ENCODE assay signal across 16 cellular contexts in the genomic region with DNA sequence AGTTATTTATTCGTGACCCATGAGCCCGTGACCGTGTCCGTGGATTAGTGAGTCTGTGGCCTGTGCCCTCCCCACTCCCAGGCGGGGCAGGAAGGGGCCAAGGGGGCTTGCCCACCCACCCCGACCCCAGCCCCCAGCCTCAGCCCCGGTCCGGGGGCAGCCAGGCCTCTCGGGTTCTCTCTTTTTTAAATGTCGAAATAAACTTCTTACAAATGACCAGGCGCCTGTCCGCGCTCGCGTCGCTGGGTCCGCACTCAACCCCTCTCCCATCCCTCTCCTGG. TPM values are rescaled to one million over a fixed set of nuclear protein-coding genes. Genes with fewer than 3 reads are reported as not detected.
DNase-seq lines count a peak whose midpoint lies in the region; ATAC-seq and TF ChIP-seq lines count a peak whose summit lies in the region.
"Had no signal": no experiment of that assay in that cellular context is flagged by ENCODE, and none has a peak within 500 bp of the region (broad histone marks: within the 10 kb centered on the region; RNA-seq: fewer than 3 reads in every experiment).

No MANE protein-coding gene starts in this region.

- H3K4me3 ChIP-seq in hepatocyte: no peak overlapping the region
- peak overlapping the region; percentile 46 for H3K4me3 ChIP-seq in neural progenitor cell
- no peak overlapping the region for H3K4me3 ChIP-seq in heart left ventricle

- DNase-seq in Calu3 (no peak), hepatocyte (ENCODE audit: low spot score) (no peak), neural progenitor cell (ENCODE audit: low spot score) (peak; percentile 34), DMS53 treated with DMSO at 0.1 percent for 48 hours (lab: John Stamatoyannopoulos, UW; ENCODE audit: unreplicated experiment) (no peak), dedifferentiated amniotic fluid mesenchymal stem cell (ENCODE audit: extremely low spot score) (no peak), heart left ventricle (no peak), KBM-7 (no peak)
- DNase-seq: DMS79 treated with DMSO at 0.1 percent for 48 hours, GF-D8, GOT3, NCI-H1417 treated with DMSO at 0.1 percent for 48 hours, NCI-H2029, NCI-H510A, SHP77 treated with DMSO at 0.1 percent for 48 hours had no signal

- H3K27ac ChIP-seq in hepatocyte: no peak overlapping the region
- H3K27ac ChIP-seq in neural progenitor cell: no peak overlapping the region
- no peak overlapping the region for H3K27ac ChIP-seq in heart left ventricle

- peak overlapping the region; percentile 65 for H3K4me2 ChIP-seq in hepatocyte
- peak overlapping the region; percentile 76 for H3K4me2 ChIP-seq in neural progenitor cell

- H3K9me2 ChIP-seq in hepatocyte (replicated peaks; ENCODE audit: insufficient read depth): no peaks in the 10 kb centered on the region

- TF ChIP-seq CTCF in Calu3 (IDR thresholded peaks at IDR 0.05; ENCODE audit: unreplicated experiment) (no peak), hepatocyte (IDR thresholded peaks at IDR 0.05; ENCODE audit: poor library complexity) (no peak), neural progenitor cell (IDR thresholded peaks at IDR 0.05) (no peak), heart left ventricle (IDR thresholded peaks at IDR 0.05) (no peak)

- peaks cover 8% of the 10 kb centered on the region for H3K4me1 ChIP-seq in hepatocyte (ENCODE audit: insufficient read depth)
- H3K4me1 ChIP-seq in neural progenitor cell: peaks cover 61% of the 10 kb centered on the region
- H3K4me1 ChIP-seq in heart left ventricle: peaks cover 0 to 32% (median 1%) of the 10 kb centered on the region in 12 donors

- H3K4me3 Mint-ChIP-seq in Calu3 (ENCODE audit: low read depth, unreplicated experiment) (peak overlapping the region; percentile 43), IgD-negative memory B cell (peak overlapping the region in 2 of 4 donors; percentile 57 to 74), neural progenitor cell (peak overlapping the region; percentile 78)

- H3K27me3 ChIP-seq in hepatocyte (peaks cover 90% of the 10 kb centered on the region), neural progenitor cell (peaks cover 86% of the 10 kb centered on the region), heart left ventricle (peaks cover 55 to 73% (median 69%) of the 10 kb centered on the region in 9 donors)

- no peaks in the 10 kb centered on the region for H3K9me3 ChIP-seq in hepatocyte (ENCODE audit: low read depth)
- no peaks in the 10 kb centered on the region for H3K9me3 ChIP-seq in neural progenitor cell (ENCODE audit: low read depth)
- H3K9me3 ChIP-seq in heart left ventricle: no peaks in the 10 kb centered on the region

- in situ Hi-C loops in KBM-7 (cut with MboI; ENCODE audit: low pct_unique_long_range_greater_than_20kb, low sequenced_read_pairs): no loop called here

- H3K27ac Mint-ChIP-seq in Calu3 (ENCODE audit: unreplicated experiment) (no peak overlapping the region), IgD-negative memory B cell (peak overlapping the region; percentile 56 to 76 (median 57)), neural progenitor cell (peak overlapping the region; percentile 53)

- H3K27me3 Mint-ChIP-seq in Calu3 (ENCODE audit: unreplicated experiment) (peaks cover 43% of the 10 kb centered on the region), IgD-negative memory B cell (peaks cover 39% of the 10 kb centered on the region), neural progenitor cell (ENCODE audit: insufficient read depth, low read depth) (peaks cover 51% of the 10 kb centered on the region)

- no peak for ATAC-seq in heart left ventricle

- H3K4me1 Mint-ChIP-seq in Calu3 (ENCODE audit: low read depth, unreplicated experiment) (no peaks in the 10 kb centered on the region), IgD-negative memory B cell (peaks cover 9 to 12% (median 9%) of the 10 kb centered on the region in 3 donors), neural progenitor cell (peaks cover 57% of the 10 kb centered on the region)

- CTCF ChIA-PET in Calu3 (lab: Charles Lee): no interaction called here

- WGBS in hepatocyte (ENCODE audit: low lambda C conversion rate, missing lambda C conversion rate): 7% methylated on average over 13 of the region's 17 CpGs
- 3 to 5% (median 4%) methylated on average over 11 to 17 of the region's 17 CpGs for WGBS in heart left ventricle, 4 donors

- TF ChIP-seq POLR2A in heart left ventricle (IDR thresholded peaks at IDR 0.05): no peak

- H3K79me2 ChIP-seq in hepatocyte: no peaks in the 10 kb centered on the region
- H3K79me2 ChIP-seq in neural progenitor cell (ENCODE audit: low read depth): no peaks in the 10 kb centered on the region

- no peak overlapping the region for H3K9ac ChIP-seq in neural progenitor cell

- H3K36me3 ChIP-seq in hepatocyte (replicated peaks; ENCODE audit: insufficient read depth, low read depth): no peaks in the 10 kb centered on the region
- H3K36me3 ChIP-seq in neural progenitor cell: no peaks in the 10 kb centered on the region
- H3K36me3 ChIP-seq in heart left ventricle: peaks cover 0 to 20% (median 10%) of the 10 kb centered on the region in 9 donors

- H2AFZ ChIP-seq in hepatocyte (no peak overlapping the region), neural progenitor cell (replicated peaks) (no peak overlapping the region)

- peaks cover 50% of the 10 kb centered on the region for H3F3A ChIP-seq in neural progenitor cell (ENCODE audit: low read depth)

- intact Hi-C loops in Calu3 (cut with micrococcal nuclease; ENCODE audit: unreplicated experiment) (no loop called here), heart left ventricle (cut with DNase I) (no loop called here)

- H3K9me3 Mint-ChIP-seq in Calu3 (ENCODE audit: low read depth, unreplicated experiment) (no peaks in the 10 kb centered on the region), IgD-negative memory B cell (peaks cover 0 to 6% (median 0%) of the 10 kb centered on the region in 3 donors), neural progenitor cell (no peaks in the 10 kb centered on the region)

- peaks cover 9% of the 10 kb centered on the region for H3K36me3 Mint-ChIP-seq in Calu3 (ENCODE audit: insufficient read depth, unreplicated experiment)
- peaks cover 2% of the 10 kb centered on the region for H3K36me3 Mint-ChIP-seq in IgD-negative memory B cell
- H3K36me3 Mint-ChIP-seq in neural progenitor cell: peaks cover 5% of the 10 kb centered on the region

- H4K20me1 ChIP-seq in hepatocyte (ENCODE audit: insufficient read depth, poor library complexity, severe bottlenecking) (peaks cover 3% of the 10 kb centered on the region), neural progenitor cell (ENCODE audit: low read depth) (peaks cover 98% of the 10 kb centered on the region)

- no TSS peak for BruUV-seq in Calu3 (replicated peaks; lab: Mats Ljungman, UMichigan)

RNA-seq across cellular contexts. Expression of a gene that starts 7.6 kb away (rescaled TPM):
- total RNA-seq in Calu3 (2022) (not detected in 2 replicates), hepatocyte (not detected in 2 replicates), neural progenitor cell (ENCODE audit: low replicate concordance) (1.0 and 3.1 TPM in 2 replicates), heart left ventricle (not detected)
- polyA plus RNA-seq in IgD-negative memory B cell (not detected), hepatocyte (not detected in 2 replicates), heart left ventricle (not detected)
- total RNA-seq: A673 had no signal
